Comparison of ENCODE assay signal across 15 cellular contexts in the genomic region with DNA sequence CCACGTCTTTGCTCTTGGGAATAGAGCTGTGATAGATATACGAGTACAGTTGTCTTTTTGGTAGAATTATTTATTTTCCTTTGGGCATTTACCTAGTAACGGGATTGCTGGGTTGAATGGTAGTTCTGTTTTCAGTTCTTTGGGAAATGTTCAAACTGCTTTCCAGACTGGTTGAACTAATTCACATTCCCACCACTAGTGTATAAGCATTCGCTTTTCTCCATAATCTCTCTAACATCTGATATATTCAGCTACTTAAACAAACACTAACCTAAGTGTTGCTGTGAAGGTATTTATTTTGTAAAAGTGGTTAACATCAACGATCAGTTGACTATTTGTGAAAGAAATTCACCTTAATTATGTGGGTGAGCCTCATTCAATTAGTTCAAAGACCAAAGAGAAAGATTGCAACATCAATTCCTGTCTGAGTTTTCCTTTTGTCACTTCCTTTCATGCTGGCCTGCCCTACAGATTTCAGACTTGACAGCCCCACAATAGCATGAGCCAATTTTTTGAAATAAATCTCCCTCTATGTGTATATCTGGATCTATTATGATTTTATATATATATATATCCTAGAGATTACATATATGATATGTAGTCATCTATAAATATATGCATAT. TPM values are rescaled to one million over a fixed set of nuclear protein-coding genes. Genes with fewer than 3 reads are reported as not detected.
A peak's percentile ranks its signal among the peaks of the same experiment; 100 is the strongest.
DNase-seq lines count a peak whose midpoint lies in the region; ATAC-seq, FAIRE-seq and TF ChIP-seq lines count a peak whose summit lies in the region.
"Had no signal": no experiment of that assay in that cellular context is flagged by ENCODE, and none has a peak within 500 bp of the region (broad histone marks: within the 10 kb centered on the region; RNA-seq: fewer than 3 reads in every experiment).

No MANE protein-coding gene starts in this region.

- H3K36me3 ChIP-seq in bronchial epithelial cell (ENCODE audit: control insufficient read depth, insufficient read depth, low read length) (no peaks in the 10 kb centered on the region), upper lobe of left lung (no peaks in the 10 kb centered on the region)

- WGBS in upper lobe of left lung, 2 donors, result 72 to 75% methylated on average over 5 of the region's 5 CpGs

- no peak overlapping the region for H3K4me3 ChIP-seq in bronchial epithelial cell (ENCODE audit: low read depth, low read length)
- H3K4me3 ChIP-seq in upper lobe of left lung, result no peak overlapping the region
- H3K4me3 ChIP-seq: hepatocyte, mucosa of descending colon had no signal

- H3K4me1 ChIP-seq in upper lobe of left lung, result peaks cover 0 to 10% (median 2%) of the 10 kb centered on the region in 4 donors

- TF ChIP-seq CTCF in HFFc6 (IDR thresholded peaks at IDR 0.05) (peak; percentile 57), bronchial epithelial cell (IDR thresholded peaks at IDR 0.05; ENCODE audit: insufficient read depth, low read length, severe bottlenecking) (peak; percentile 31), upper lobe of left lung (IDR thresholded peaks at IDR 0.05) (peak in 2 of 6 experiments; percentile 32 to 34)

- no peak for FAIRE-seq in bronchial epithelial cell (lab: Jason Lieb, UNC)
- FAIRE-seq: H54 had no signal

- no peaks in the 10 kb centered on the region for H3K36me3 Mint-ChIP-seq in HFFc6 (ENCODE audit: low read depth)
- peaks cover 10% of the 10 kb centered on the region for H3K36me3 Mint-ChIP-seq in natural killer cell treated with Interleukin-12 subunit alpha and Interleukin-12 subunit beta and Interleukin-15 and Interleukin-18, amount 100 ng/mL, for 72 hours
- H3K36me3 Mint-ChIP-seq in T-helper 2 cell treated with Interferon-gamma antibody and Interleukin-4, amounts not matched to agents 5 μg/mL and 100 μg/mL, for 36 hours (ENCODE audit: low read depth), result peaks cover 2% of the 10 kb centered on the region
- H3K36me3 Mint-ChIP-seq: CD14-positive monocyte had no signal

- H3K27me3 ChIP-seq in bronchial epithelial cell (ENCODE audit: control insufficient read depth, insufficient read depth, low read length), result no peaks in the 10 kb centered on the region
- H3K27me3 ChIP-seq in upper lobe of left lung, result no peaks in the 10 kb centered on the region

- H3K4me3 Mint-ChIP-seq in HFFc6, result no peak overlapping the region
- H3K4me3 Mint-ChIP-seq in natural killer cell treated with Interleukin-12 subunit alpha and Interleukin-12 subunit beta and Interleukin-15 and Interleukin-18, amount 100 ng/mL, for 72 hours, result peak overlapping the region; percentile 46
- no peak overlapping the region for H3K4me3 Mint-ChIP-seq in T-helper 2 cell treated with Interferon-gamma antibody and Interleukin-4, amounts not matched to agents 5 μg/mL and 100 μg/mL, for 36 hours
- H3K4me3 Mint-ChIP-seq: CD14-positive monocyte had no signal

- no peak for TF ChIP-seq EP300 in upper lobe of left lung (IDR thresholded peaks at IDR 0.05)

- H3K27me3 Mint-ChIP-seq in HFFc6 (ENCODE audit: insufficient read depth), result peaks cover 1% of the 10 kb centered on the region
- H3K27me3 Mint-ChIP-seq in natural killer cell treated with Interleukin-12 subunit alpha and Interleukin-12 subunit beta and Interleukin-15 and Interleukin-18, amount 100 ng/mL, for 72 hours, result no peaks in the 10 kb centered on the region
- no peaks in the 10 kb centered on the region for H3K27me3 Mint-ChIP-seq in T-helper 2 cell treated with Interferon-gamma antibody and Interleukin-4, amounts not matched to agents 5 μg/mL and 100 μg/mL, for 36 hours (ENCODE audit: low read depth)

- no peak for TF ChIP-seq POLR2A in upper lobe of left lung (IDR thresholded peaks at IDR 0.05)

- no peak overlapping the region for H3K27ac Mint-ChIP-seq in HFFc6
- H3K27ac Mint-ChIP-seq in natural killer cell treated with Interleukin-12 subunit alpha and Interleukin-12 subunit beta and Interleukin-15 and Interleukin-18, amount 100 ng/mL, for 72 hours, result peak overlapping the region; percentile 66 to 99
- H3K27ac Mint-ChIP-seq in T-helper 2 cell treated with Interferon-gamma antibody and Interleukin-4, amounts not matched to agents 5 μg/mL and 100 μg/mL, for 36 hours, result no peak overlapping the region

- ATAC-seq in natural killer cell treated with Interleukin-12 subunit alpha and Interleukin-12 subunit beta and Interleukin-15 and Interleukin-18, amount 100 ng/mL, for 72 hours, result no peak
- ATAC-seq in upper lobe of left lung (ENCODE audit: low FRiP score in 2 of 2), result no peak
- ATAC-seq: mucosa of descending colon had no signal

- H3K27ac ChIP-seq in upper lobe of left lung, result no peak overlapping the region
- H3K27ac ChIP-seq: hepatocyte had no signal

- peaks cover 31% of the 10 kb centered on the region for H3K4me1 Mint-ChIP-seq in HFFc6 (ENCODE audit: low read depth)
- peaks cover 47 to 48% of the 10 kb centered on the region in 2 donors for H3K4me1 Mint-ChIP-seq in natural killer cell treated with Interleukin-12 subunit alpha and Interleukin-12 subunit beta and Interleukin-15 and Interleukin-18, amount 100 ng/mL, for 72 hours (ENCODE audit: low read depth in 2 of 2)
- H3K4me1 Mint-ChIP-seq in T-helper 2 cell treated with Interferon-gamma antibody and Interleukin-4, amounts not matched to agents 5 μg/mL and 100 μg/mL, for 36 hours (ENCODE audit: low read depth), result peaks cover 23% of the 10 kb centered on the region

- no peaks in the 10 kb centered on the region for H3K9me3 Mint-ChIP-seq in HFFc6
- peaks cover 12% of the 10 kb centered on the region for H3K9me3 Mint-ChIP-seq in natural killer cell treated with Interleukin-12 subunit alpha and Interleukin-12 subunit beta and Interleukin-15 and Interleukin-18, amount 100 ng/mL, for 72 hours
- H3K9me3 Mint-ChIP-seq in T-helper 2 cell treated with Interferon-gamma antibody and Interleukin-4, amounts not matched to agents 5 μg/mL and 100 μg/mL, for 36 hours, result no peaks in the 10 kb centered on the region
- H3K9me3 Mint-ChIP-seq: CD14-positive monocyte had no signal

- no peak for DNase-seq in HFFc6
- DNase-seq in NOMO-1 treated with dmso at 0.1 percent for 144 hours (lab: John Stamatoyannopoulos, UW; ENCODE audit: unreplicated experiment), result peak; percentile 41
- peak; percentile 69 for DNase-seq in bronchial epithelial cell (ENCODE audit: low read depth)
- DNase-seq in natural killer cell treated with Interleukin-12 subunit alpha and Interleukin-12 subunit beta and Interleukin-15 and Interleukin-18, amount 100 ng/mL, for 72 hours (ENCODE audit: low spot score), result no peak
- DNase-seq in upper lobe of left lung, result no peak
- no peak for DNase-seq in T-helper 2 cell treated with Interferon-gamma antibody and Interleukin-4, amounts not matched to agents 5 μg/mL and 100 μg/mL, for 36 hours (ENCODE audit: low spot score)
- no peak for DNase-seq in NCI-H2196 (lab: John Stamatoyannopoulos, UW; ENCODE audit: unreplicated experiment)
- DNase-seq: activated CD4-positive, alpha-beta T cell treated with anti-CD3 and anti-CD28 coated beads for 4 hours; activated T-cell treated with anti-CD3 and anti-CD28 coated beads, Interleukin-2, amount 50 U/mL, for 1 hour; cerebellar nuclear complex; mucosa of descending colon; NCI-H1105 had no signal

- H3K9me3 ChIP-seq in upper lobe of left lung, result no peaks in the 10 kb centered on the region
- H3K9me3 ChIP-seq: mucosa of descending colon had no signal

RNA-seq across cellular contexts. Expression of a gene that starts 26.7 kb away (rescaled TPM):
- total RNA-seq in HFFc6 (2021; fragmentation: NEBNext Ultra II Directional; extraction: Animal tissue kit (Norgen Biotek cat#: 25700)), result 10 to 100 TPM; 30.5 to 48.9 (median 43.8) TPM
- 9.9 and 36.6 TPM in 2 replicates for total RNA-seq in bronchial epithelial cell
- total RNA-seq in natural killer cell treated with Interleukin-12 subunit alpha and Interleukin-12 subunit beta and Interleukin-15 and Interleukin-18, amount 100 ng/mL, for 72 hours, result 10 to 100 TPM; 43.3 to 85.2 TPM
- 10 to 100 TPM in 5 of 6 donors, 1 to 10 TPM in 1; 7.7 to 13.7 (median 11.9) TPM for total RNA-seq in upper lobe of left lung

Comparison
In these comparisons a context has a peak if more than half of its experiments do, and no peak if none do; other contexts are left out.
1. DNase-seq: peak in NOMO-1 treated with dmso at 0.1 percent for 144 hours (single experiment) and bronchial epithelial cell (single experiment); none in HFFc6 (single experiment), natural killer cell treated with Interleukin-12 subunit alpha and Interleukin-12 subunit beta and Interleukin-15 and Interleukin-18, amount 100 ng/mL, for 72 hours (single experiment), upper lobe of left lung (0 of 2), T-helper 2 cell treated with Interferon-gamma antibody and Interleukin-4, amounts not matched to agents 5 μg/mL and 100 μg/mL, for 36 hours (single experiment) and NCI-H2196 (single experiment).
2. H3K27ac Mint-ChIP-seq: peak in natural killer cell treated with Interleukin-12 subunit alpha and Interleukin-12 subunit beta and Interleukin-15 and Interleukin-18, amount 100 ng/mL, for 72 hours (2 of 2); none in HFFc6 (single experiment) and T-helper 2 cell treated with Interferon-gamma antibody and Interleukin-4, amounts not matched to agents 5 μg/mL and 100 μg/mL, for 36 hours (single experiment).